10 cellular contexts compared by ENCODE assay signal in genomic region chr6:1575213-1576041, GRCh38. TPM values are rescaled to one million over a fixed set of nuclear protein-coding genes. Genes with fewer than 3 reads are reported as not detected.
DNase-seq lines count a peak whose midpoint lies in the region; ATAC-seq and TF ChIP-seq lines count a peak whose summit lies in the region.
"Had no signal": no experiment of that assay in that cellular context is flagged by ENCODE, and none has a peak within 500 bp of the region (broad histone marks: within the 10 kb centered on the region; RNA-seq: fewer than 3 reads in every experiment).

No MANE protein-coding gene starts in this region.

- H3K36me3 ChIP-seq in cardiac muscle cell (no peaks in the 10 kb centered on the region), psoas muscle (ENCODE audit: insufficient read depth in 1 of 2, low read depth in 1 of 2) (no peaks in the 10 kb centered on the region), esophagus squamous epithelium (no peaks in the 10 kb centered on the region)

- WGBS in psoas muscle, 3 donors = 35 to 53% (median 40%) methylated on average over 15 to 16 of the region's 16 CpGs
- WGBS in esophagus squamous epithelium, 2 donors = 52 to 59% methylated on average over 7 to 13 of the region's 16 CpGs

- no peaks in the 10 kb centered on the region for H3K9me3 ChIP-seq in cardiac muscle cell (ENCODE audit: low read depth)
- no peaks in the 10 kb centered on the region for H3K9me3 ChIP-seq in psoas muscle
- peaks cover 0 to 8% (median 0%) of the 10 kb centered on the region in 3 donors for H3K9me3 ChIP-seq in esophagus squamous epithelium

- TF ChIP-seq CTCF in cardiac muscle cell (IDR thresholded peaks at IDR 0.05; ENCODE audit: low read depth, low read length) (no peak), psoas muscle (IDR thresholded peaks at IDR 0.05) (no peak), esophagus squamous epithelium (IDR thresholded peaks at IDR 0.05) (no peak)

- no peaks in the 10 kb centered on the region for H3K4me1 ChIP-seq in cardiac muscle cell (ENCODE audit: low read depth)
- no peaks in the 10 kb centered on the region for H3K4me1 ChIP-seq in psoas muscle
- peaks cover 13 to 37% (median 16%) of the 10 kb centered on the region in 3 donors for H3K4me1 ChIP-seq in esophagus squamous epithelium

- H3K27me3 ChIP-seq in cardiac muscle cell (no peaks in the 10 kb centered on the region), psoas muscle (ENCODE audit: insufficient read depth in 3 of 3, low read length in 2 of 3) (no peaks in the 10 kb centered on the region), esophagus squamous epithelium (peaks cover 0 to 2% (median 0%) of the 10 kb centered on the region in 4 donors)

- peak in 2 of 4 donors; percentile 35 to 47 for ATAC-seq in psoas muscle
- ATAC-seq in HG03196 (IDR thresholded peaks at IDR 0.05; ENCODE audit: unreplicated experiment) = no peak
- ATAC-seq in GM21786 (IDR thresholded peaks at IDR 0.05; ENCODE audit: unreplicated experiment) = no peak

- no peak for TF ChIP-seq POLR2A in esophagus squamous epithelium (IDR thresholded peaks at IDR 0.05)

- peak overlapping the region; percentile 50 for H3K27ac ChIP-seq in cardiac muscle cell
- peak overlapping the region; percentile 30 for H3K27ac ChIP-seq in psoas muscle
- peak overlapping the region in 2 of 4 donors; percentile 31 to 48 for H3K27ac ChIP-seq in esophagus squamous epithelium

- DNase-seq in EH (ENCODE audit: low read depth) (peak; percentile 52), SK-N-DZ (ENCODE audit: low spot score) (peak; percentile 67), cardiac muscle cell (ENCODE audit: low read depth in 1 of 2, low spot score in 1 of 2) (peak; percentile 30 to 81), psoas muscle (no peak), esophagus squamous epithelium (lab: John Stamatoyannopoulos, UW) (no peak), NCI-H2081 treated with DMSO at 0.1 percent for 48 hours (lab: John Stamatoyannopoulos, UW) (no peak)
- DNase-seq: naive B cell, NCI-H1930 had no signal

- H3K4me3 ChIP-seq in cardiac muscle cell = no peak overlapping the region
- peak overlapping the region; percentile 4 for H3K4me3 ChIP-seq in psoas muscle
- H3K4me3 ChIP-seq in esophagus squamous epithelium = peak overlapping the region in 1 of 4 donors; percentile 26

- intact Hi-C loops in psoas muscle (cut with DNase I) = no loop called here
- intact Hi-C loops in esophagus squamous epithelium (cut with DNase I) = no loop called here

RNA-seq across cellular contexts. Expression of gene FOXC1, which starts 34.3 kb away (rescaled TPM):
- 14.2 and 15.1 TPM in 2 replicates for polyA plus RNA-seq in SK-N-DZ (2014; cell fraction: cytosol; rRNA removed)
- polyA plus RNA-seq in SK-N-DZ (2014; cell fraction: nucleus; rRNA removed) = 10.1 and 11.9 TPM in 2 replicates
- total RNA-seq in cardiac muscle cell (3.4 and 6.2 TPM in 2 replicates), psoas muscle (1 to 10 TPM; 1.5 to 2.7 (median 2.0) TPM), esophagus squamous epithelium (1 to 10 TPM; 2.2 to 6.0 (median 3.4) TPM)
- polyA plus RNA-seq in cardiac muscle cell (1.8 and 2.5 TPM in 2 replicates), psoas muscle (1 to 10 TPM in 2 of 3 donors, under 1 TPM in 1; 0.90 to 1.3 (median 1.1) TPM)

Comparison
In these comparisons a context has a peak if more than half of its experiments do, and no peak if none do; other contexts are left out.
1. DNase-seq: peak in EH (single experiment), SK-N-DZ (single experiment) and cardiac muscle cell (2 of 2); none in psoas muscle (0 of 2), esophagus squamous epithelium (single experiment) and NCI-H2081 treated with DMSO at 0.1 percent for 48 hours (single experiment).